1 cellular context compared by ENCODE assay signal in genomic region chr14:67459336-67459735, GRCh38.
TF ChIP-seq lines count a peak whose summit lies in the region.

No MANE protein-coding gene starts in this region.

TF ChIP-seq in GM23338, 12 proteins besides CTCF, POLR2A, EP300 and RAD21 (continued from another document):
- TF ChIP-seq ZNF331 (CRISPR knock-in tag; IDR thresholded peaks at IDR 0.05; ENCODE audit: low read depth) (no peak), JUNB (IDR thresholded peaks at IDR 0.05; ENCODE audit: unreplicated experiment) (no peak), REST (IDR thresholded peaks at IDR 0.05; ENCODE audit: unreplicated experiment) (no peak), EZH2 (IDR thresholded peaks at IDR 0.05; ENCODE audit: low read depth, unreplicated experiment) (no peak), NANOG (IDR thresholded peaks at IDR 0.05; ENCODE audit: borderline replicate concordance) (no peak), ZNF462 (CRISPR knock-in tag; IDR thresholded peaks at IDR 0.05) (no peak), STAT1 (IDR thresholded peaks at IDR 0.05; ENCODE audit: unreplicated experiment) (no peak), POLR2AphosphoS5 (IDR thresholded peaks at IDR 0.05; ENCODE audit: low read depth) (no peak), ZNF114 (CRISPR knock-in tag; IDR thresholded peaks at IDR 0.05) (no peak), EZH2phosphoT487 (IDR thresholded peaks at IDR 0.05; ENCODE audit: unreplicated experiment) (no peak)
